8 cellular contexts compared by ENCODE assay signal in genomic region chr2:202375006-202375610, GRCh38. TPM values are rescaled to one million over a fixed set of nuclear protein-coding genes. Genes with fewer than 3 reads are reported as not detected.
DNase-seq lines count a peak whose midpoint lies in the region; ATAC-seq and TF ChIP-seq lines count a peak whose summit lies in the region.

No MANE protein-coding gene starts in this region.

- TF ChIP-seq CTCF in GM13977 (IDR thresholded peaks at IDR 0.05; ENCODE audit: extremely low read depth, insufficient read depth, missing control alignments) (peak; percentile 3), epithelial cell of proximal tubule (conservative IDR thresholded peaks at IDR 0.05; ENCODE audit: low read depth, low read length) (no peak)

- no peak for DNase-seq in GM13977 (ENCODE audit: low spot score)
- peak; percentile 45 for DNase-seq in NCI-H510A treated with DMSO at 0.1 percent for 48 hours (lab: John Stamatoyannopoulos, UW)
- peak; percentile 38 for DNase-seq in activated T-cell treated with anti-CD3 and anti-CD28 coated beads for 4 hours
- DNase-seq in epithelial cell of proximal tubule (ENCODE audit: low read depth) = no peak
- DNase-seq in mucosa of gallbladder (ENCODE audit: low spot score) = peak; percentile 55
- DNase-seq in stimulated activated CD8-positive, alpha-beta memory T cell treated with anti-CD3 and anti-CD28 coated beads, Interleukin-4, amount 100 ng/mL, for 1 hour (ENCODE audit: low read depth in 2 of 2, low spot score in 1 of 2) = peak; percentile 10 to 14
- no peak for DNase-seq in SKM-1 (lab: John Stamatoyannopoulos, UW; ENCODE audit: unreplicated experiment)

- peak overlapping the region; percentile 99 for H3K4me3 ChIP-seq in epithelial cell of proximal tubule (ENCODE audit: low read depth, low read length)

- in situ Hi-C loops in GM13977 (cut with MboI; ENCODE audit: low pct_unique_long_range_greater_than_20kb, low sequenced_read_pairs, unreplicated experiment) = no loop called here

- ATAC-seq in GM21529 (IDR thresholded peaks at IDR 0.05; ENCODE audit: unreplicated experiment) = no peak

RNA-seq across cellular contexts. Expression of gene BMPR2, which starts 1.0 kb away (rescaled TPM):
- total RNA-seq in epithelial cell of proximal tubule (19.2 and 23.5 TPM in 2 replicates), mucosa of gallbladder (57.8 TPM)

Comparison
In these comparisons a context has a peak if more than half of its experiments do, and no peak if none do; other contexts are left out.
1. DNase-seq: peak in NCI-H510A treated with DMSO at 0.1 percent for 48 hours (single experiment), activated T-cell treated with anti-CD3 and anti-CD28 coated beads for 4 hours (single experiment), mucosa of gallbladder (single experiment) and stimulated activated CD8-positive, alpha-beta memory T cell treated with anti-CD3 and anti-CD28 coated beads, Interleukin-4, amount 100 ng/mL, for 1 hour (2 of 2); none in GM13977 (single experiment), epithelial cell of proximal tubule (single experiment) and SKM-1 (single experiment).